1 cellular context compared by ENCODE assay signal in genomic region chr2:191020221-191020741, GRCh38.
A peak's percentile ranks its signal among the peaks of the same experiment; 100 is the strongest.
TF ChIP-seq lines count a peak whose summit lies in the region.

No MANE protein-coding gene starts in this region.

TF ChIP-seq in K562, 482 proteins besides CTCF, POLR2A, EP300 and RAD21 (continued from another document and continues in another):
- TF ChIP-seq ZNF407 (IDR thresholded peaks at IDR 0.05; ENCODE audit: low read depth) (0 out of 2 replicates have a peak, but pooled peaks have one; percentile 26), ZNF398 (CRISPR knock-in tag; IDR thresholded peaks at IDR 0.05) (no peak), ADNP (tag; IDR thresholded peaks at IDR 0.05) (no peak), FOXP1 (CRISPR knock-in tag; IDR thresholded peaks at IDR 0.05) (peak; percentile 92), MYBL2 (IDR thresholded peaks at IDR 0.05; ENCODE audit: low read depth) (peak; percentile 83), MYBL2 (CRISPR knock-in tag; IDR thresholded peaks at IDR 0.05; ENCODE audit: borderline replicate concordance) (no peak; the same call in 1 of the 2 replicates), ZNF143 (CRISPR knock-in tag; IDR thresholded peaks at IDR 0.05) (0 out of 2 replicates have a peak, but pooled peaks have one; percentile 43), ATF2 (CRISPR knock-in tag; IDR thresholded peaks at IDR 0.05) (no peak), ZNF282 (CRISPR knock-in tag; IDR thresholded peaks at IDR 0.05) (no peak), ZNF780A (CRISPR knock-in tag; IDR thresholded peaks at IDR 0.05) (no peak), ELK3 (CRISPR knock-in tag; IDR thresholded peaks at IDR 0.05) (no peak), RREB1 (CRISPR knock-in tag; IDR thresholded peaks at IDR 0.05) (0 out of 2 replicates have a peak, but pooled peaks have one; percentile 10), ARID3B (CRISPR knock-in tag; IDR thresholded peaks at IDR 0.05; ENCODE audit: borderline replicate concordance) (no peak), HEY1 (CRISPR knock-in tag; IDR thresholded peaks at IDR 0.05; ENCODE audit: borderline replicate concordance) (no peak), ZFP91 (CRISPR knock-in tag; IDR thresholded peaks at IDR 0.05) (no peak), NONO (IDR thresholded peaks at IDR 0.05; ENCODE audit: low read depth in 2 of 2, low read length in 1 of 2) (0 out of 4 replicates have a peak, but pooled peaks of 1 of the 2 experiments have one; percentile 63), MTF1 (CRISPR knock-in tag; IDR thresholded peaks at IDR 0.05; ENCODE audit: borderline replicate concordance) (no peak), ZNF224 (CRISPR knock-in tag; IDR thresholded peaks at IDR 0.05) (peak; percentile 72; the same call in 1 of the 2 replicates), L3MBTL2 (IDR thresholded peaks at IDR 0.05) (peak; percentile 93), CREB5 (CRISPR knock-in tag; IDR thresholded peaks at IDR 0.05) (no peak)
